Comparison of ENCODE assay signal across 21 cellular contexts in the genomic region with DNA sequence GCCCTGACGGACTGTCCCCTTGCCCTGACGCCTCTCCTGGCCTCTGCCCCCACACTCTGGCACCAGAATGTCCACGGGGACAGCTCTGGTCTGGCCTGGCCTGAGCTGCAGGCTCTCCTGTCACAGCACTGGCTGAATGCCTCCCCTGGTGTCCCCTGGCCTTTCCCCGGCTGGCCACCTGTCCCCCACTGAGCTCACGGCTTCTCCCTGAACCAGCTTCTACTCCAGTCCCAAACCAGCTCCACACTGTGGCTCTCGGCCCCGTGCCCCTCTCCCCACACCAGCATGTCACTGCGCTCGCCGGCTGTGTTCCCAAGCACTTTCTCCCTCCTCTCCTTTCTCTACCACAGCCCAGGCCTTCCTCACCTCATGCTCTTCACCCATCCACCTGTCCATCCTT.
A peak's percentile ranks its signal among the peaks of the same experiment; 100 is the strongest.
DNase-seq lines count a peak whose midpoint lies in the region; ATAC-seq and TF ChIP-seq lines count a peak whose summit lies in the region.
"Had no signal": no experiment of that assay in that cellular context is flagged by ENCODE, and none has a peak within 500 bp of the region (broad histone marks: within the 10 kb centered on the region; RNA-seq: fewer than 3 reads in every experiment).

No MANE protein-coding gene starts in this region.

- H3K4me1 ChIP-seq in IMR-90 (ENCODE audit: control insufficient read depth, insufficient read depth, low read length): no peaks in the 10 kb centered on the region
- no peaks in the 10 kb centered on the region for H3K4me1 ChIP-seq in sigmoid colon
- no peaks in the 10 kb centered on the region for H3K4me1 ChIP-seq in CD4-positive, alpha-beta memory T cell (ENCODE audit: insufficient read depth, low read length)
- H3K4me1 ChIP-seq: BLaER1, HAP-1 had no signal

- no peak overlapping the region for H2BK20ac ChIP-seq in IMR-90 (ENCODE audit: low read depth, low read length)

- intact Hi-C loops in cardiac septum (cut with DNase I) (no loop called here), left ventricle myocardium superior (cut with micrococcal nuclease) (no loop called here), IMR-90 (cut with micrococcal nuclease) (no loop called here), sigmoid colon (cut with DNase I) (no loop called here)
- intact Hi-C loops in CD4-positive, alpha-beta memory T cell (cut with micrococcal nuclease): no loop called here

- H3K18ac ChIP-seq in IMR-90 (ENCODE audit: low read depth, low read length): no peak overlapping the region

- H3K4me3 ChIP-seq in IMR-90 (ENCODE audit: insufficient read depth, low read depth, low read length): no peak overlapping the region
- H3K4me3 ChIP-seq in sigmoid colon: no peak overlapping the region
- H3K4me3 ChIP-seq in CD4-positive, alpha-beta memory T cell (ENCODE audit: low read length in 2 of 2): no peak overlapping the region
- H3K4me3 ChIP-seq: BLaER1, GM23338, HAP-1 had no signal

- TF ChIP-seq EP300 in sigmoid colon (IDR thresholded peaks at IDR 0.05): no peak

- H3K36me3 ChIP-seq in IMR-90 (ENCODE audit: control insufficient read depth, insufficient read depth, low read length) (no peaks in the 10 kb centered on the region), sigmoid colon (no peaks in the 10 kb centered on the region)
- no peaks in the 10 kb centered on the region for H3K36me3 ChIP-seq in CD4-positive, alpha-beta memory T cell (ENCODE audit: insufficient read depth, low read length)
- H3K36me3 ChIP-seq: BLaER1, HAP-1 had no signal

- ATAC-seq in left ventricle myocardium superior: no peak
- ATAC-seq in IMR-90 (ENCODE audit: low read depth): no peak
- ATAC-seq: GM23338 had no signal

- CTCF ChIA-PET in IMR-90 (lab: Yijun Ruan, JAX): interaction anchor here (0.9 kb wide), 1 partner anchor 36 kb away, joined by 3 read pairs; no protein-coding TSS in a partner anchor
- CTCF ChIA-PET in CD4-positive, alpha-beta memory T cell (lab: Charles Lee; ENCODE audit: partially characterized antibody): no interaction called here

- no peak overlapping the region for H2BK5ac ChIP-seq in IMR-90 (ENCODE audit: low read depth, low read length, poor library complexity, severe bottlenecking)

- H3K4ac ChIP-seq in IMR-90 (ENCODE audit: low read depth, low read length): no peak overlapping the region

- H3K27me3 Mint-ChIP-seq in neural crest cell (ENCODE audit: low read depth): peaks cover 23% of the 10 kb centered on the region
- peaks cover 5 to 8% of the 10 kb centered on the region in 2 donors for H3K27me3 Mint-ChIP-seq in CD4-positive, alpha-beta memory T cell
- H3K27me3 Mint-ChIP-seq: B cell had no signal

- in situ Hi-C loops in IMR-90 (cut with MboI; ENCODE audit: low sequenced_read_pairs): no loop called here

- peak overlapping the region; percentile 81 for H3K27ac Mint-ChIP-seq in neural crest cell (ENCODE audit: unreplicated experiment)
- H3K27ac Mint-ChIP-seq in CD4-positive, alpha-beta memory T cell: no peak overlapping the region
- H3K27ac Mint-ChIP-seq: B cell; CD8-positive, alpha-beta memory T cell; GM23338; HFFc6 had no signal

- no peak for TF ChIP-seq CTCF in IMR-90 (conservative IDR thresholded peaks at IDR 0.05; ENCODE audit: low read depth, low read length)
- no peak for TF ChIP-seq CTCF in neural crest cell (conservative IDR thresholded peaks at IDR 0.05)
- no peak for TF ChIP-seq CTCF in sigmoid colon (IDR thresholded peaks at IDR 0.05)

- no peak overlapping the region for H3K14ac ChIP-seq in IMR-90 (replicated peaks; ENCODE audit: low read depth, low read length)

- H3K56ac ChIP-seq in IMR-90 (ENCODE audit: extremely low read depth, insufficient read depth, low read length): no peak overlapping the region

- peak overlapping the region; percentile 11 for H2AFZ ChIP-seq in IMR-90 (replicated peaks; ENCODE audit: low read length, poor library complexity)
- H2AFZ ChIP-seq: GM23338 had no signal

- DNase-seq in cardiac septum (ENCODE audit: low spot score) (peak; percentile 47), left ventricle myocardium superior (no peak), IMR-90 (no peak), neural crest cell (ENCODE audit: low read depth, low spot score) (no peak), sigmoid colon (peak; percentile 20), NCI-H2081 (lab: John Stamatoyannopoulos, UW) (no peak), medulla oblongata (ENCODE audit: extremely low spot score) (no peak)
- DNase-seq in CD4-positive, alpha-beta memory T cell: no peak
- DNase-seq: Calu3; CD4-positive, CD25-positive, alpha-beta regulatory T cell; CD8-positive, alpha-beta memory T cell; DMS53; DMS79 treated with DMSO at 0.1 percent for 48 hours; GF-D8; HFFc6 had no signal

- POLR2A ChIA-PET in IMR-90 (lab: Charles Lee; ENCODE audit: unreplicated experiment): no interaction called here
- POLR2A ChIA-PET in CD4-positive, alpha-beta memory T cell (lab: Charles Lee; ENCODE audit: partially characterized antibody): no interaction called here

- H4K8ac ChIP-seq in IMR-90 (ENCODE audit: low read depth in 2 of 2, low read length in 2 of 2): no peak overlapping the region

- H3K9ac ChIP-seq in IMR-90 (ENCODE audit: low read depth, low read length): no peak overlapping the region
- H3K9ac ChIP-seq: BLaER1 had no signal

- no peak overlapping the region for H3K4me3 Mint-ChIP-seq in neural crest cell
- H3K4me3 Mint-ChIP-seq in CD4-positive, alpha-beta memory T cell: no peak overlapping the region
- H3K4me3 Mint-ChIP-seq: B cell; CD4-positive, CD25-positive, alpha-beta regulatory T cell; CD8-positive, alpha-beta memory T cell; GM23338; HFFc6 had no signal

- no peak overlapping the region for H2AK9ac ChIP-seq in IMR-90 (replicated peaks; ENCODE audit: low read depth, low read length, poor library complexity)

- no peaks in the 10 kb centered on the region for H3K36me3 Mint-ChIP-seq in neural crest cell (ENCODE audit: low read depth)
- no peaks in the 10 kb centered on the region for H3K36me3 Mint-ChIP-seq in CD4-positive, alpha-beta memory T cell
- H3K36me3 Mint-ChIP-seq: CD4-positive, CD25-positive, alpha-beta regulatory T cell; CD8-positive, alpha-beta memory T cell had no signal

- H3K4me2 ChIP-seq in IMR-90 (ENCODE audit: low read depth, low read length): no peak overlapping the region
- H3K4me2 ChIP-seq: BLaER1, GM23338 had no signal

- H2BK15ac ChIP-seq in IMR-90 (ENCODE audit: low read depth, low read length): no peak overlapping the region

- H3K79me1 ChIP-seq in IMR-90 (ENCODE audit: low read depth in 1 of 2, low read length in 2 of 2): no peaks in the 10 kb centered on the region

- no peak overlapping the region for H4K91ac ChIP-seq in IMR-90 (ENCODE audit: insufficient read depth, low read depth, low read length)

- H3K27me3 ChIP-seq in IMR-90 (ENCODE audit: control insufficient read depth, insufficient read depth, low read length): no peaks in the 10 kb centered on the region
- no peaks in the 10 kb centered on the region for H3K27me3 ChIP-seq in sigmoid colon
- H3K27me3 ChIP-seq in CD4-positive, alpha-beta memory T cell (ENCODE audit: insufficient read depth, low read length): no peaks in the 10 kb centered on the region
- H3K27me3 ChIP-seq: BLaER1 had no signal

- H3K9me1 ChIP-seq in IMR-90 (ENCODE audit: insufficient read depth, low read length): no peaks in the 10 kb centered on the region

- H3K9me3 Mint-ChIP-seq in neural crest cell: no peaks in the 10 kb centered on the region
- no peaks in the 10 kb centered on the region for H3K9me3 Mint-ChIP-seq in CD4-positive, alpha-beta memory T cell
- H3K9me3 Mint-ChIP-seq: CD8-positive, alpha-beta memory T cell had no signal

- dilution Hi-C loops in IMR-90 (cut with HindIII; ENCODE audit: low sequenced_read_pairs, unreplicated experiment): no loop called here

- no peak overlapping the region for H2BK120ac ChIP-seq in IMR-90 (ENCODE audit: low read depth, low read length)

- TF ChIP-seq RAD21 in IMR-90 (IDR thresholded peaks at IDR 0.05; ENCODE audit: low read length): no peak

- TF ChIP-seq POLR2A in IMR-90 (IDR thresholded peaks at IDR 0.05; ENCODE audit: low read depth, low read length): no peak
- no peak for TF ChIP-seq POLR2A in sigmoid colon (IDR thresholded peaks at IDR 0.05)

- no peak overlapping the region for H4K5ac ChIP-seq in IMR-90 (ENCODE audit: low read depth, low read length)

- H4K20me1 ChIP-seq in IMR-90 (ENCODE audit: insufficient read depth, low read length): no peaks in the 10 kb centered on the region
- H4K20me1 ChIP-seq: BLaER1 had no signal

- H3K27ac ChIP-seq in IMR-90 (ENCODE audit: insufficient read depth, low read length) (no peak overlapping the region), sigmoid colon (no peak overlapping the region)
- no peak overlapping the region for H3K27ac ChIP-seq in CD4-positive, alpha-beta memory T cell (ENCODE audit: low read depth, low read length)
- H3K27ac ChIP-seq: 22Rv1, BLaER1, C4-2B had no signal

- H3K23ac ChIP-seq in IMR-90 (ENCODE audit: low read depth, low read length): no peak overlapping the region

- no TSS peak for BruUV-seq in IMR-90 (replicated peaks; lab: Mats Ljungman, UMichigan)

- WGBS in IMR-90 (ENCODE audit: extremely low coverage in 2 of 2, insufficient read length in 1 of 2), 2 experiments: 48% methylated on average over 6 of the region's 10 CpGs; no CpG with 5 or more reads in 1 of the 2 experiments
- 75% methylated on average over 10 of the region's 10 CpGs for WGBS in sigmoid colon, 2 donors

- H2AK5ac ChIP-seq in IMR-90 (ENCODE audit: low read depth, low read length): no peak overlapping the region

- H3K9me3 ChIP-seq in IMR-90 (ENCODE audit: control insufficient read depth, insufficient read depth, low read length) (peaks cover 58% of the 10 kb centered on the region), sigmoid colon (no peaks in the 10 kb centered on the region)
- H3K9me3 ChIP-seq in CD4-positive, alpha-beta memory T cell (ENCODE audit: control insufficient read depth in 1 of 2, low read length in 2 of 2): no peaks in the 10 kb centered on the region
- H3K9me3 ChIP-seq: BLaER1, HAP-1 had no signal

- H3K4me1 Mint-ChIP-seq in neural crest cell: peaks cover 7% of the 10 kb centered on the region
- no peaks in the 10 kb centered on the region for H3K4me1 Mint-ChIP-seq in CD4-positive, alpha-beta memory T cell
- H3K4me1 Mint-ChIP-seq: B cell; CD4-positive, CD25-positive, alpha-beta regulatory T cell; CD8-positive, alpha-beta memory T cell; GM23338 had no signal

TF ChIP-seq in IMR-90, 13 proteins besides CTCF, POLR2A, EP300 and RAD21:
- TF ChIP-seq RCOR1 (IDR thresholded peaks at IDR 0.05; ENCODE audit: insufficient replicate concordance, low read length) (no peak), FOS (IDR thresholded peaks at IDR 0.05; ENCODE audit: low read depth, low read length) (no peak)

Comparison
In these comparisons a context has a peak if more than half of its experiments do, and no peak if none do; other contexts are left out.
1. DNase-seq: peak in cardiac septum (single experiment) and sigmoid colon (single experiment); none in left ventricle myocardium superior (single experiment), IMR-90 (single experiment), neural crest cell (single experiment), CD4-positive, alpha-beta memory T cell (0 of 5), NCI-H2081 (0 of 2) and medulla oblongata (single experiment).